ENCODE assay signal across 23 cellular contexts in genomic region chr1:20636785-20637347, GRCh38. TPM values are rescaled to one million over a fixed set of nuclear protein-coding genes. Genes with fewer than 3 reads are reported as not detected.
"Had no signal": no experiment of that assay in that cellular context is flagged by ENCODE, and none has a peak within 500 bp of the region (broad histone marks: within the 10 kb centered on the region; RNA-seq: fewer than 3 reads in every experiment).

No MANE protein-coding gene starts in this region.

- H3K27ac Mint-ChIP-seq: nephron; stimulated activated memory B cell treated with anti-CD40 and anti-IgM and Interleukin-4, amounts not matched to agents 10 μg/mL and 1 μg/mL and 100 μg/mL, for 72 hours; stimulated activated naive CD8-positive, alpha-beta T cell treated with anti-CD3 and anti-CD28 coated beads, Interleukin-15, Interleukin-2, amounts not matched to agents 100 ng/mL and 50 ng/mL, for 24 hours had no signal

- DNase-seq: foreskin melanocyte; left colon; left ventricle myocardium superior; mesendoderm; naive B cell; psoas muscle; retina; spleen; stimulated activated CD4-positive, alpha-beta T cell treated with anti-CD3 and anti-CD28 coated beads, Interleukin-15, amount 100 ng/mL, for 24 hours; stimulated activated CD4-positive, alpha-beta T cell treated with anti-CD3 and anti-CD28 coated beads, Interleukin-1b, Interleukin-23, amount 100 ng/mL, for 48 hours; stimulated activated CD4-positive, alpha-beta T cell treated with anti-CD3 and anti-CD28 coated beads, Interleukin-4, amount 100 ng/mL, for 24 hours; tibial artery; upper lobe of right lung had no signal

- H3K4me3 ChIP-seq: hepatocyte, lung, psoas muscle, spleen, tibial artery, upper lobe of right lung, vagina had no signal

- H3K9me3 Mint-ChIP-seq: naive B cell; nephron; stimulated activated memory B cell treated with anti-CD40 and anti-IgM and Interleukin-4, amounts not matched to agents 10 μg/mL and 1 μg/mL and 100 μg/mL, for 72 hours; stimulated activated naive CD8-positive, alpha-beta T cell treated with anti-CD3 and anti-CD28 coated beads, Interleukin-15, Interleukin-2, amounts not matched to agents 100 ng/mL and 50 ng/mL, for 24 hours had no signal

- H3K4me2 ChIP-seq: hepatocyte had no signal

- ATAC-seq: left colon; left ventricle myocardium superior; psoas muscle; sciatic nerve; stimulated activated memory B cell treated with anti-CD40 and anti-IgM and Interleukin-4, amounts not matched to agents 10 μg/mL and 1 μg/mL and 100 μg/mL, for 72 hours; upper lobe of right lung had no signal

- H3K27me3 ChIP-seq: hepatocyte, neutrophil, spleen, tibial artery, upper lobe of right lung, vagina had no signal

- H3K27ac ChIP-seq: hepatocyte, neutrophil, spleen, tibial artery, upper lobe of right lung, vagina had no signal

- H2AFZ ChIP-seq: hepatocyte had no signal

- H3K9me3 ChIP-seq: neutrophil, psoas muscle, spleen, tibial artery, upper lobe of right lung, vagina had no signal

- H3K4me3 Mint-ChIP-seq: stimulated activated memory B cell treated with anti-CD40 and anti-IgM and Interleukin-4, amounts not matched to agents 10 μg/mL and 1 μg/mL and 100 μg/mL, for 72 hours; stimulated activated naive CD8-positive, alpha-beta T cell treated with anti-CD3 and anti-CD28 coated beads, Interleukin-15, Interleukin-2, amounts not matched to agents 100 ng/mL and 50 ng/mL, for 24 hours had no signal

- H3K27me3 Mint-ChIP-seq: naive B cell; stimulated activated memory B cell treated with anti-CD40 and anti-IgM and Interleukin-4, amounts not matched to agents 10 μg/mL and 1 μg/mL and 100 μg/mL, for 72 hours; stimulated activated naive CD8-positive, alpha-beta T cell treated with anti-CD3 and anti-CD28 coated beads, Interleukin-15, Interleukin-2, amounts not matched to agents 100 ng/mL and 50 ng/mL, for 24 hours had no signal

RNA-seq across cellular contexts. Expression of gene CDA, which starts 48.0 kb away (rescaled TPM):
- total RNA-seq: skeletal muscle tissue, temporal lobe had no signal
